Comparison of ENCODE assay signal across 8 cellular contexts in genomic region chr11:68297812-68298658, GRCh38. TPM values are rescaled to one million over a fixed set of nuclear protein-coding genes. Genes with fewer than 3 reads are reported as not detected.
DNase-seq lines count a peak whose midpoint lies in the region; ATAC-seq and TF ChIP-seq lines count a peak whose summit lies in the region.

No MANE protein-coding gene starts in this region.

- H3K36me3 ChIP-seq in neural progenitor cell = no peaks in the 10 kb centered on the region

- H3K9me3 Mint-ChIP-seq in neural progenitor cell = no peaks in the 10 kb centered on the region

- no peaks in the 10 kb centered on the region for H3K9me3 ChIP-seq in neural progenitor cell (ENCODE audit: low read depth)

- peak; percentile 62 for DNase-seq in GDM1 (lab: John Stamatoyannopoulos, UW)
- peak; percentile 83 for DNase-seq in RKO (ENCODE audit: low spot score)
- DNase-seq in activated T-helper 1 cell treated with Interleukin-2 at 50 U/mL for 16 hours (ENCODE audit: low read depth) = peak; percentile 55
- peak; percentile 63 for DNase-seq in fibroblast of the aortic adventitia (ENCODE audit: low read depth)
- DNase-seq in neural progenitor cell (ENCODE audit: low spot score) = peak; percentile 84
- DNase-seq in stromal cell of bone marrow (ENCODE audit: low read depth) = peak; percentile 41

- H3F3A ChIP-seq in neural progenitor cell (ENCODE audit: low read depth) = no peaks in the 10 kb centered on the region

- no peaks in the 10 kb centered on the region for H3K27me3 ChIP-seq in neural progenitor cell

- peaks cover 3% of the 10 kb centered on the region for H3K27me3 Mint-ChIP-seq in neural progenitor cell (ENCODE audit: insufficient read depth, low read depth)

- H3K4me3 ChIP-seq in fibroblast of the aortic adventitia (ENCODE audit: low read depth, low read length) (no peak overlapping the region), neural progenitor cell (no peak overlapping the region)

- no peaks in the 10 kb centered on the region for H3K36me3 Mint-ChIP-seq in neural progenitor cell

- TF ChIP-seq CTCF in fibroblast of the aortic adventitia (IDR thresholded peaks at IDR 0.05; ENCODE audit: insufficient read depth, low read length) = peak; percentile 95
- peak; percentile 95 for TF ChIP-seq CTCF in neural progenitor cell (IDR thresholded peaks at IDR 0.05)

- peak overlapping the region; percentile 84 for H2AFZ ChIP-seq in neural progenitor cell (replicated peaks)

- no peaks in the 10 kb centered on the region for H3K4me1 ChIP-seq in neural progenitor cell

- H3K27ac ChIP-seq in neural progenitor cell = no peak overlapping the region

- H3K4me3 Mint-ChIP-seq in neural progenitor cell = no peak overlapping the region

- H3K79me2 ChIP-seq in neural progenitor cell (ENCODE audit: low read depth) = no peaks in the 10 kb centered on the region

- no peak overlapping the region for H3K9ac ChIP-seq in neural progenitor cell

- H3K4me2 ChIP-seq in neural progenitor cell = no peak overlapping the region

- no peak overlapping the region for H3K27ac Mint-ChIP-seq in neural progenitor cell

- peak; percentile 57 for ATAC-seq in HG03571 (IDR thresholded peaks at IDR 0.05; ENCODE audit: unreplicated experiment)
- no peak for ATAC-seq in HG03342 (IDR thresholded peaks at IDR 0.05; ENCODE audit: unreplicated experiment)

- H3K4me1 Mint-ChIP-seq in neural progenitor cell = no peaks in the 10 kb centered on the region

- H4K20me1 ChIP-seq in neural progenitor cell (ENCODE audit: low read depth) = no peaks in the 10 kb centered on the region

RNA-seq across cellular contexts. Expression of gene LRP5, which starts 14.4 kb away (rescaled TPM):
- total RNA-seq in fibroblast of the aortic adventitia (ENCODE audit: low replicate concordance) = 3.3 and 8.3 TPM in 2 replicates
- total RNA-seq in neural progenitor cell (ENCODE audit: low replicate concordance) = 7.3 and 24.0 TPM in 2 replicates

RNA-seq across cellular contexts. Expression of gene C11orf24, which starts 26.3 kb away (rescaled TPM):
- total RNA-seq in fibroblast of the aortic adventitia (ENCODE audit: low replicate concordance) (11.7 and 42.1 TPM in 2 replicates), neural progenitor cell (ENCODE audit: low replicate concordance) (9.7 and 19.9 TPM in 2 replicates)
